13 cellular contexts compared by ENCODE assay signal in the genomic region with DNA sequence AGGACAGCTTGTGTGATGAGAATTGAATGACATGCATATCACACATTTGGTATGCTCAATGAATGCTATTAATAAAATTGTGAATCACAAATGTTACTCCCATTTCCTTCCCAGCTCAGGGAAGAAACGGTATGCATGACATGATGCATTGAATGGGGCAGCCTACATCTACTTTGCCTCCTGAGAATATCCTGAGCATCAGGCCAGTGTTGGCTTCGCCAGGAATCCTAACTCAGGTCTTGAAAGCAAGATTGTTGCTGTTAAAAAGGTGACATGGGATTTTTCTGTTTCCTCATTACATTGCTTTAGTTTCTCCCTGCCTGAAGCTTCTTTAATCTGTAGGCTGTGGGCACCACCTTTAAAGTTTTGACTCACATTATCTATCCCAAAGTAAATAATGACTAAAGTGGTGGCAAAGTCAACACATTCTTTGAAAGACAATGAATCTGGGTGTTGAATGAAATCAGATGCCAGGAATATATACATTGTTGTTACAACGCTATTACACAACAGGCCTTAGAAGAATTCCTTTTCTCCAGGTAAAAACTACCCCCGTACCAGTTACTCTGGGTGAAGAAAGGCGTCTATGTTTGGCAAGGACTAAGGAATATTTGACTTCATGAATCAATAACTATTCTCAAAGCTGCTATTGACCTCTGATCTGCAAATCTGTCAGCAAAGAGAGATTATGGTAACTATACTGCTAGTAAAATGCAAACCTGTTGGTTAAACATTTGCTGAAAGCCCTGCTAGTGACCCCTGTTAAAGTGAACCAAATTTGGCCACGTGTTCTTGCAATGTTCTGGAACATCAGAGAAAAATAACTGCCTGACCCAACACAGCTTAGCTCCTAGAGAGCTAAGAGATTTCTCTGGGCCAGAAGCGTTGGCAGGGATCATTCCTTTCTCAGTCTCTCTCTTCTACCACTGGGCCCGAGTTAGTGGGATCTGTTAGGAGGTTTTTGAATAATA. TPM values are rescaled to one million over a fixed set of nuclear protein-coding genes. Genes with fewer than 3 reads are reported as not detected.
A peak's percentile ranks its signal among the peaks of the same experiment; 100 is the strongest.
DNase-seq lines count a peak whose midpoint lies in the region; ATAC-seq, FAIRE-seq and TF ChIP-seq lines count a peak whose summit lies in the region.
"Had no signal": no experiment of that assay in that cellular context is flagged by ENCODE, and none has a peak within 500 bp of the region (broad histone marks: within the 10 kb centered on the region; RNA-seq: fewer than 3 reads in every experiment).

No MANE protein-coding gene starts in this region.

- CTCF ChIA-PET in A549 (lab: Yijun Ruan, JAX): interaction anchor here (1.2 kb wide), 1 partner anchor 132 kb away, joined by 3 read pairs; no protein-coding TSS in a partner anchor
- CTCF ChIA-PET in activated naive CD4-positive, alpha-beta T cell treated with anti-CD3 and anti-CD28 coated beads, Interleukin-2, amount 10 ng/mL, durations not matched to agents 7 days and 5 days (lab: Charles Lee): no interaction called here

- H3K36me3 Mint-ChIP-seq in activated naive CD4-positive, alpha-beta T cell treated with anti-CD3 and anti-CD28 coated beads, Interleukin-2, amount 10 ng/mL, durations not matched to agents 7 days and 5 days: no peaks in the 10 kb centered on the region

- no peaks in the 10 kb centered on the region for H3K9me3 Mint-ChIP-seq in activated naive CD4-positive, alpha-beta T cell treated with anti-CD3 and anti-CD28 coated beads, Interleukin-2, amount 10 ng/mL, durations not matched to agents 7 days and 5 days

- no peaks in the 10 kb centered on the region for H3K27me3 ChIP-seq in SJSA1 (replicated peaks)
- H3K27me3 ChIP-seq: cardiac muscle cell had no signal

- FAIRE-seq in A549 (lab: Jason Lieb, UNC): no peak

- H3K4me3 ChIP-seq in A549 (no peak overlapping the region), SJSA1 (no peak overlapping the region)
- H3K4me3 ChIP-seq: cardiac muscle cell had no signal

- no peak overlapping the region for H3K27ac Mint-ChIP-seq in activated naive CD4-positive, alpha-beta T cell treated with anti-CD3 and anti-CD28 coated beads, Interleukin-2, amount 10 ng/mL, durations not matched to agents 7 days and 5 days

- DNase-seq in A549 (ENCODE audit: low read depth in 1 of 2, low spot score in 1 of 2): peak; percentile 62 to 75
- peak in 1 of 2 experiments; percentile 30 for DNase-seq in SJSA1 (ENCODE audit: low read depth in 1 of 2, low spot score in 2 of 2)
- DNase-seq in kidney glomerular epithelial cell (lab: John Stamatoyannopoulos, UW): peak; percentile 24
- DNase-seq in activated naive CD4-positive, alpha-beta T cell (lab: John Stamatoyannopoulos, UW): no peak
- no peak for DNase-seq in activated naive CD4-positive, alpha-beta T cell treated with anti-CD3 and anti-CD28 coated beads, Interleukin-2, amount 10 ng/mL, durations not matched to agents 7 days and 5 days
- DNase-seq in NCI-H2107 (lab: John Stamatoyannopoulos, UW): no peak
- DNase-seq: activated CD4-positive, CD25-positive, alpha-beta regulatory T cell treated with anti-CD3 and anti-CD28 coated beads, Interleukin-2, amount 50 U/mL, for 72 hours; NCI-H2081 treated with DMSO at 0.1 percent for 48 hours; SHP77; stimulated activated CD4-positive, alpha-beta T cell treated with anti-CD3 and anti-CD28 coated beads, Interleukin-4, amount 100 ng/mL, for 4 hours had no signal

- H3K9me3 ChIP-seq in A549 (peaks cover 5% of the 10 kb centered on the region; the same call in 2 of the 3 replicates), SJSA1 (replicated peaks) (no peaks in the 10 kb centered on the region)

- H3K27ac ChIP-seq in A549 (peak overlapping the region; percentile 72 to 88), SJSA1 (peak overlapping the region; percentile 10; the same call in 1 of the 2 replicates)
- H3K27ac ChIP-seq: cardiac muscle cell had no signal

- no peaks in the 10 kb centered on the region for H3K36me3 ChIP-seq in SJSA1
- H3K36me3 ChIP-seq: cardiac muscle cell had no signal

- peak in 1 of 2 experiments; percentile 34; a peak in 2 of 5 replicates for TF ChIP-seq RAD21 in A549 (conservative IDR thresholded peaks at IDR 0.05 in 1 of 2, IDR thresholded peaks at IDR 0.05 in 1 of 2)

- H3K4me1 Mint-ChIP-seq in activated naive CD4-positive, alpha-beta T cell treated with anti-CD3 and anti-CD28 coated beads, Interleukin-2, amount 10 ng/mL, durations not matched to agents 7 days and 5 days: no peaks in the 10 kb centered on the region

- H3K4me3 Mint-ChIP-seq in activated naive CD4-positive, alpha-beta T cell treated with anti-CD3 and anti-CD28 coated beads, Interleukin-2, amount 10 ng/mL, durations not matched to agents 7 days and 5 days: no peak overlapping the region

- ATAC-seq in A549 (peak; percentile 88), HG03378 (IDR thresholded peaks at IDR 0.05; ENCODE audit: unreplicated experiment) (peak; percentile 35), GM19035 (IDR thresholded peaks at IDR 0.05; ENCODE audit: unreplicated experiment) (no peak)

- no peak for TF ChIP-seq POLR2A in A549 (IDR thresholded peaks at IDR 0.05; ENCODE audit: low read length)

- peak; percentile 76 to 85; a peak in 3 of 5 replicates for TF ChIP-seq EP300 in A549 (IDR thresholded peaks at IDR 0.05)

- H3K4me1 ChIP-seq in A549: peaks cover 49% of the 10 kb centered on the region
- peaks cover 12% of the 10 kb centered on the region for H3K4me1 ChIP-seq in SJSA1 (replicated peaks)

- POLR2A ChIA-PET in A549 (lab: Yijun Ruan, JAX): no interaction called here

- TF ChIP-seq CTCF in A549 (IDR thresholded peaks at IDR 0.05): no peak

- peak overlapping the region; percentile 70 for H3K4me2 ChIP-seq in A549

- 15% methylated on average over 8 of the region's 8 CpGs for WGBS in A549 (ENCODE audit: missing lambda C conversion rate)

- no peaks in the 10 kb centered on the region for H3K27me3 Mint-ChIP-seq in activated naive CD4-positive, alpha-beta T cell treated with anti-CD3 and anti-CD28 coated beads, Interleukin-2, amount 10 ng/mL, durations not matched to agents 7 days and 5 days

TF ChIP-seq in A549, 52 proteins besides CTCF, POLR2A, EP300 and RAD21 (continues in another document):
- TF ChIP-seq RFX5 (IDR thresholded peaks at IDR 0.05) (no peak), NR3C1 (IDR thresholded peaks at IDR 0.05) (no peak), NPAS2 (CRISPR knock-in tag; IDR thresholded peaks at IDR 0.05; ENCODE audit: borderline replicate concordance) (no peak), HOXB5 (CRISPR knock-in tag; IDR thresholded peaks at IDR 0.05) (no peak), RCOR1 (IDR thresholded peaks at IDR 0.05; ENCODE audit: low read depth, low read length) (no peak), JUNB (IDR thresholded peaks at IDR 0.05) (peak; percentile 90), CBX2 (IDR thresholded peaks at IDR 0.05; ENCODE audit: borderline replicate concordance, low read depth) (no peak), EHF (CRISPR knock-in tag; IDR thresholded peaks at IDR 0.05) (no peak), EHMT2 (IDR thresholded peaks at IDR 0.05; ENCODE audit: low read depth) (no peak), HES2 (IDR thresholded peaks at IDR 0.05) (peak; percentile 29; the same call in 1 of the 2 replicates), ZC3H11A (IDR thresholded peaks at IDR 0.05) (no peak), FOSL2 (IDR thresholded peaks at IDR 0.05) (peak; percentile 66), FOSL2 (CRISPR knock-in tag; IDR thresholded peaks at IDR 0.05) (peak; percentile 84), SMC3 (IDR thresholded peaks at IDR 0.05) (0 out of 3 replicates have a peak, but pooled peaks have one; percentile 32), ZFP36 (IDR thresholded peaks at IDR 0.05; ENCODE audit: borderline replicate concordance, partially characterized antibody) (no peak), KDM1A (IDR thresholded peaks at IDR 0.05; ENCODE audit: low read depth) (no peak), TFCP2L1 (CRISPR knock-in tag; IDR thresholded peaks at IDR 0.05) (no peak), ESRRA (IDR thresholded peaks at IDR 0.05; ENCODE audit: borderline replicate concordance, low read length) (no peak), HEYL (CRISPR knock-in tag; IDR thresholded peaks at IDR 0.05) (no peak), SREBF2 (IDR thresholded peaks at IDR 0.05) (no peak)
- TF ChIP-seq, protein P1, sequence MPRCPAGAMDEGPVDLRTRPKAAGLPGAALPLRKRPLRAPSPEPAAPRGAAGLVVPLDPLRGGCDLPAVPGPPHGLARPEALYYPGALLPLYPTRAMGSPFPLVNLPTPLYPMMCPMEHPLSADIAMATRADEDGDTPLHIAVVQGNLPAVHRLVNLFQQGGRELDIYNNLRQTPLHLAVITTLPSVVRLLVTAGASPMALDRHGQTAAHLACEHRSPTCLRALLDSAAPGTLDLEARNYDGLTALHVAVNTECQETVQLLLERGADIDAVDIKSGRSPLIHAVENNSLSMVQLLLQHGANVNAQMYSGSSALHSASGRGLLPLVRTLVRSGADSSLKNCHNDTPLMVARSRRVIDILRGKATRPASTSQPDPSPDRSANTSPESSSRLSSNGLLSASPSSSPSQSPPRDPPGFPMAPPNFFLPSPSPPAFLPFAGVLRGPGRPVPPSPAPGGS (IDR thresholded peaks at IDR 0.05): peak; percentile 67; the same call in 1 of the 3 replicates

RNA-seq across cellular contexts. Expression of gene NEDD4L, which starts 30.5 kb away (rescaled TPM):
- polyA plus RNA-seq in A549 (2011; rRNA removed): 36.5 TPM in 2 replicates
- polyA plus RNA-seq in A549 (2012; cell fraction: cytosol; rRNA removed): 24.0 and 26.7 TPM in 2 replicates
- polyA plus RNA-seq in A549 (2012; cell fraction: nucleus; rRNA removed): 36.6 and 42.2 TPM in 2 replicates
- polyA plus RNA-seq in A549 (2017; fragmentation: RNase III; extraction: RNeasy Plus Mini Kit Qiagen cat#74134 plus additional on column Dnase treatment): 18.0 to 22.6 TPM (median 21.7 TPM) in 3 replicates
- 42.8 and 47.3 TPM in 2 replicates for polyA minus RNA-seq in A549 (2011; rRNA and poly(A)+ RNA removed)
- total RNA-seq in SJSA1 (2014; rRNA removed; shearing (Covaris generic)): 31.7 and 36.0 TPM in 2 replicates

Comparison
In these comparisons a context has a peak if more than half of its experiments do, and no peak if none do; other contexts are left out.
1. DNase-seq: peak in A549 (2 of 2) and kidney glomerular epithelial cell (single experiment); none in activated naive CD4-positive, alpha-beta T cell (0 of 4), activated naive CD4-positive, alpha-beta T cell treated with anti-CD3 and anti-CD28 coated beads, Interleukin-2, amount 10 ng/mL, durations not matched to agents 7 days and 5 days (single experiment) and NCI-H2107 (single experiment).